In genomic region chr16:25031441-25032307, GRCh38 we compare ENCODE assay signal across 1 cellular context.
TF ChIP-seq lines count a peak whose summit lies in the region.

No MANE protein-coding gene starts in this region.

TF ChIP-seq in HepG2, 621 proteins besides CTCF, POLR2A, EP300 and RAD21 (continued from another document and continues in another):
- TF ChIP-seq ZXDC (CRISPR knock-in tag; IDR thresholded peaks at IDR 0.05): no peak
- TF ChIP-seq TRIM22 (IDR thresholded peaks at IDR 0.05): no peak
- peak; percentile 58; the same call in 1 of the 2 replicates for TF ChIP-seq ZNF280D (CRISPR knock-in tag; IDR thresholded peaks at IDR 0.05)
- TF ChIP-seq HCFC1 (IDR thresholded peaks at IDR 0.05; ENCODE audit: low read depth, low read length): peak; percentile 78
- no peak for TF ChIP-seq KDM6A (CRISPR knock-in tag; IDR thresholded peaks at IDR 0.05; ENCODE audit: low read depth)
- peak; percentile 80 for TF ChIP-seq POLR2AphosphoS5 (IDR thresholded peaks at IDR 0.05; ENCODE audit: low read depth, low read length)
- no peak for TF ChIP-seq MAFG (CRISPR knock-in tag; IDR thresholded peaks at IDR 0.05)
- peak; percentile 52 for TF ChIP-seq MEF2D (CRISPR knock-in tag; IDR thresholded peaks at IDR 0.05)
- no peak for TF ChIP-seq MTA3 (CRISPR knock-in tag; IDR thresholded peaks at IDR 0.05)
- peak; percentile 81; the same call in 1 of the 2 replicates for TF ChIP-seq ZNF772 (CRISPR knock-in tag; IDR thresholded peaks at IDR 0.05)
- TF ChIP-seq ZFP1 (CRISPR knock-in tag; IDR thresholded peaks at IDR 0.05): no peak
- TF ChIP-seq ZBTB38 (CRISPR knock-in tag; IDR thresholded peaks at IDR 0.05): no peak; the same call in 1 of the 2 replicates
- no peak for TF ChIP-seq ZNF749 (CRISPR knock-in tag; IDR thresholded peaks at IDR 0.05; ENCODE audit: borderline replicate concordance)
- TF ChIP-seq SIN3B (IDR thresholded peaks at IDR 0.05; ENCODE audit: low read length): no peak
- TF ChIP-seq ZNF557 (CRISPR knock-in tag; IDR thresholded peaks at IDR 0.05): no peak
- peak; percentile 84 for TF ChIP-seq KAT8 (CRISPR knock-in tag; IDR thresholded peaks at IDR 0.05)
- TF ChIP-seq HMGXB3 (CRISPR knock-in tag; IDR thresholded peaks at IDR 0.05; ENCODE audit: borderline replicate concordance): peak; percentile 97
- TF ChIP-seq ZNF24 (IDR thresholded peaks at IDR 0.05): no peak
- no peak for TF ChIP-seq ZNF850 (CRISPR knock-in tag; conservative IDR thresholded peaks at IDR 0.05)
- TF ChIP-seq FOXK1 (CRISPR knock-in tag; IDR thresholded peaks at IDR 0.05; ENCODE audit: borderline replicate concordance, low read depth): peak; percentile 47; the same call in 1 of the 2 replicates
- no peak for TF ChIP-seq IKZF1 (IDR thresholded peaks at IDR 0.05)
- peak; percentile 89; the same call in 1 of the 2 replicates for TF ChIP-seq MTA1 (CRISPR knock-in tag; IDR thresholded peaks at IDR 0.05; ENCODE audit: borderline replicate concordance)
- TF ChIP-seq SMAD3 (CRISPR knock-in tag; IDR thresholded peaks at IDR 0.05): peak; percentile 57; the same call in 1 of the 2 replicates
- no peak; the same call in 1 of the 2 replicates for TF ChIP-seq MIER2 (CRISPR knock-in tag; IDR thresholded peaks at IDR 0.05)
- no peak for TF ChIP-seq ZC3H4 (CRISPR knock-in tag; IDR thresholded peaks at IDR 0.05; ENCODE audit: borderline replicate concordance)
- TF ChIP-seq ISX (CRISPR knock-in tag; conservative IDR thresholded peaks at IDR 0.05): no peak
- peak; percentile 50 for TF ChIP-seq ZNF331 (CRISPR knock-in tag; IDR thresholded peaks at IDR 0.05)
- no peak for TF ChIP-seq ZNF674 (CRISPR knock-in tag; IDR thresholded peaks at IDR 0.05; ENCODE audit: low read depth)
- TF ChIP-seq TOE1 (CRISPR knock-in tag; IDR thresholded peaks at IDR 0.05): no peak
- no peak for TF ChIP-seq LCORL (IDR thresholded peaks at IDR 0.05)
- TF ChIP-seq LCORL (CRISPR knock-in tag; IDR thresholded peaks at IDR 0.05): peak; percentile 49
- TF ChIP-seq ZMAT5 (CRISPR knock-in tag; IDR thresholded peaks at IDR 0.05; ENCODE audit: borderline replicate concordance, low read depth): no peak
- no peak for TF ChIP-seq ZHX2 (IDR thresholded peaks at IDR 0.05; ENCODE audit: low read depth)
- TF ChIP-seq ZHX2 (CRISPR knock-in tag; IDR thresholded peaks at IDR 0.05; ENCODE audit: borderline replicate concordance): 0 out of 2 replicates have a peak, but pooled peaks have one; percentile 53
- no peak; the same call in 1 of the 2 replicates for TF ChIP-seq MED13 (CRISPR knock-in tag; IDR thresholded peaks at IDR 0.05)
- TF ChIP-seq HINFP (CRISPR knock-in tag; IDR thresholded peaks at IDR 0.05; ENCODE audit: low read depth): no peak
- TF ChIP-seq CC2D1A (CRISPR knock-in tag; IDR thresholded peaks at IDR 0.05): no peak
- no peak for TF ChIP-seq SYNCRIP (IDR thresholded peaks at IDR 0.05; ENCODE audit: insufficient read depth, low read depth, low read length)
- no peak for TF ChIP-seq ZNF558 (CRISPR knock-in tag; IDR thresholded peaks at IDR 0.05; ENCODE audit: borderline replicate concordance)
- no peak for TF ChIP-seq GTF3A (CRISPR knock-in tag; conservative IDR thresholded peaks at IDR 0.05)
- peak; percentile 93; the same call in 1 of the 2 replicates for TF ChIP-seq MEIS1 (CRISPR knock-in tag; IDR thresholded peaks at IDR 0.05; ENCODE audit: borderline replicate concordance)
- 0 out of 2 replicates have a peak, but pooled peaks have one; percentile 64 for TF ChIP-seq ZNF709 (CRISPR knock-in tag; IDR thresholded peaks at IDR 0.05)
- no peak for TF ChIP-seq ZKSCAN1 (IDR thresholded peaks at IDR 0.05; ENCODE audit: low read length)
- peak; percentile 66 for TF ChIP-seq ZNF777 (CRISPR knock-in tag; IDR thresholded peaks at IDR 0.05)
- TF ChIP-seq TBL1XR1 (IDR thresholded peaks at IDR 0.05; ENCODE audit: borderline replicate concordance, low read length, partially characterized antibody): no peak
- TF ChIP-seq TRIM24 (CRISPR knock-in tag; IDR thresholded peaks at IDR 0.05): no peak
- no peak for TF ChIP-seq DPF2 (CRISPR knock-in tag; IDR thresholded peaks at IDR 0.05; ENCODE audit: borderline replicate concordance, low read depth)
- no peak for TF ChIP-seq TAF15 (IDR thresholded peaks at IDR 0.05; ENCODE audit: low read depth, low read length, poor library complexity, severe bottlenecking)
